23 cellular contexts compared by ENCODE assay signal in genomic region chr7:35390146-35390545, GRCh38.
"Had no signal": no experiment of that assay in that cellular context is flagged by ENCODE, and none has a peak within 500 bp of the region (broad histone marks: within the 10 kb centered on the region; RNA-seq: fewer than 3 reads in every experiment).

No MANE protein-coding gene starts in this region.

- H3K9me3 Mint-ChIP-seq: mesothelial cell of epicardium; naive B cell; natural killer cell; stimulated activated memory B cell treated with anti-CD40 and anti-IgM and Interleukin-4, amounts not matched to agents 10 μg/mL and 1 μg/mL and 100 μg/mL, for 72 hours had no signal

- H3K4me1 Mint-ChIP-seq: mesothelial cell of epicardium; naive B cell; natural killer cell; stimulated activated memory B cell treated with anti-CD40 and anti-IgM and Interleukin-4, amounts not matched to agents 10 μg/mL and 1 μg/mL and 100 μg/mL, for 72 hours had no signal

- H3K4me3 Mint-ChIP-seq: mesothelial cell of epicardium; natural killer cell; stimulated activated memory B cell treated with anti-CD40 and anti-IgM and Interleukin-4, amounts not matched to agents 10 μg/mL and 1 μg/mL and 100 μg/mL, for 72 hours had no signal

- ATAC-seq: heart right ventricle; left cardiac atrium; left lung; lower lobe of right lung; natural killer cell; right lobe of liver; stimulated activated memory B cell treated with anti-CD40 and anti-IgM and Interleukin-4, amounts not matched to agents 10 μg/mL and 1 μg/mL and 100 μg/mL, for 72 hours; stimulated activated naive CD8-positive, alpha-beta T cell treated with anti-CD3 and anti-CD28 coated beads, Interleukin-15, Interleukin-2, amounts not matched to agents 100 U/mL and 50 U/mL, for 24 hours; upper lobe of right lung had no signal

- DNase-seq: heart right ventricle; kidney glomerular epithelial cell; left cardiac atrium; left lung; lower lobe of right lung; mesenchymal stem cell; naive B cell; natural killer cell; ovary; right lobe of liver; stimulated activated CD4-positive, alpha-beta T cell treated with anti-CD3 and anti-CD28 coated beads, Interleukin-1b, Interleukin-23, amount 100 ng/mL, for 48 hours; stimulated activated CD4-positive, alpha-beta T cell treated with anti-CD3 and anti-CD28 coated beads, Interleukin-2, amount 100 ng/mL, for 48 hours; stimulated activated CD4-positive, alpha-beta T cell treated with anti-CD3 and anti-CD28 coated beads, Interleukin-4, amount 100 ng/mL, for 4 hours; stimulated activated CD8-positive, alpha-beta memory T cell treated with anti-CD3 and anti-CD28 coated beads, Interleukin-4, amount 100 ng/mL, for 48 hours; stimulated activated naive CD8-positive, alpha-beta T cell treated with anti-CD3 and anti-CD28 coated beads, Interleukin-15, Interleukin-2, amounts not matched to agents 100 U/mL and 50 U/mL, for 24 hours; stomach; testis; thyroid gland; transverse colon; upper lobe of right lung had no signal

- H3K36me3 Mint-ChIP-seq: mesothelial cell of epicardium; naive B cell; natural killer cell; stimulated activated memory B cell treated with anti-CD40 and anti-IgM and Interleukin-4, amounts not matched to agents 10 μg/mL and 1 μg/mL and 100 μg/mL, for 72 hours had no signal

- H3K27ac Mint-ChIP-seq: mesothelial cell of epicardium; natural killer cell; progenitor cell of endocrine pancreas; stimulated activated memory B cell treated with anti-CD40 and anti-IgM and Interleukin-4, amounts not matched to agents 10 μg/mL and 1 μg/mL and 100 μg/mL, for 72 hours had no signal
